In genomic region chr1:2257245-2257627, GRCh38 we compare ENCODE assay signal across 14 cellular contexts. TPM values are rescaled to one million over a fixed set of nuclear protein-coding genes. Genes with fewer than 3 reads are reported as not detected.
DNase-seq lines count a peak whose midpoint lies in the region; ATAC-seq, FAIRE-seq and TF ChIP-seq lines count a peak whose summit lies in the region.
"Had no signal": no experiment of that assay in that cellular context is flagged by ENCODE, and none has a peak within 500 bp of the region (broad histone marks: within the 10 kb centered on the region; RNA-seq: fewer than 3 reads in every experiment).

No MANE protein-coding gene starts in this region.

- peak overlapping the region; percentile 98 for H3K27ac ChIP-seq in CD4-positive, CD25-positive, alpha-beta regulatory T cell (ENCODE audit: insufficient read depth, low read length, poor library complexity, severe bottlenecking)
- peak overlapping the region; percentile 96 for H3K27ac ChIP-seq in RWPE2 (ENCODE audit: poor library complexity, severe bottlenecking)

- H3K9me3 Mint-ChIP-seq in CD4-positive, CD25-positive, alpha-beta regulatory T cell: peaks cover 0 to 3% (median 0%) of the 10 kb centered on the region in 7 donors

- DNase-seq in CD4-positive, CD25-positive, alpha-beta regulatory T cell: no peak
- DNase-seq in RWPE2 (ENCODE audit: low spot score): no peak
- DNase-seq in globus pallidus (ENCODE audit: low spot score): peak; percentile 95
- peak; percentile 76 to 98 (median 88) for DNase-seq in posterior cingulate gyrus
- no peak for DNase-seq in AG08396 (ENCODE audit: low spot score)
- DNase-seq in urothelium cell line (ENCODE audit: low spot score): no peak
- DNase-seq in activated CD4-positive, CD25-positive, alpha-beta regulatory T cell (lab: John Stamatoyannopoulos, UW): no peak
- DNase-seq: DMS79 treated with DMSO at 0.1 percent for 48 hours, NCI-H1092 treated with DMSO at 0.1 percent for 48 hours, RPMI8226 had no signal

- peaks cover 48% of the 10 kb centered on the region for H3K4me1 ChIP-seq in CD4-positive, CD25-positive, alpha-beta regulatory T cell (ENCODE audit: control insufficient read depth, insufficient read depth, low read length, poor library complexity, severe bottlenecking)
- peaks cover 8% of the 10 kb centered on the region for H3K4me1 ChIP-seq in RWPE2 (ENCODE audit: insufficient read depth, poor library complexity, severe bottlenecking)

- peaks cover 13% of the 10 kb centered on the region for H3K36me3 ChIP-seq in CD4-positive, CD25-positive, alpha-beta regulatory T cell (ENCODE audit: control insufficient read depth, insufficient read depth, low read length)
- H3K36me3 ChIP-seq in RWPE2 (ENCODE audit: low read depth): peaks cover 12% of the 10 kb centered on the region
- H3K36me3 ChIP-seq: neutrophil had no signal

- peaks cover 11% of the 10 kb centered on the region for H3K36me3 Mint-ChIP-seq in CD4-positive, CD25-positive, alpha-beta regulatory T cell

- TF ChIP-seq CTCF in RWPE2 (IDR thresholded peaks at IDR 0.05; ENCODE audit: poor library complexity, severe bottlenecking): no peak

- H3K4me3 ChIP-seq in CD4-positive, CD25-positive, alpha-beta regulatory T cell (ENCODE audit: low read depth, low read length): no peak overlapping the region
- H3K4me3 ChIP-seq in RWPE2 (ENCODE audit: severe bottlenecking): no peak overlapping the region

- no peak for FAIRE-seq in urothelium cell line (lab: Jason Lieb, UNC)
- FAIRE-seq: bronchial epithelial cell had no signal

- intact Hi-C loops in posterior cingulate gyrus (cut with DNase I): loop anchor here (2.0 kb wide), 1 partner anchor 28 kb away; the partner anchor contains the start of gene SKI

- H3K4me3 Mint-ChIP-seq in CD4-positive, CD25-positive, alpha-beta regulatory T cell: peak overlapping the region in 1 of 4 donors; percentile 13

- ATAC-seq in CD4-positive, CD25-positive, alpha-beta regulatory T cell (ENCODE audit: low read depth in 2 of 2): no peak
- ATAC-seq in RWPE2 (ENCODE audit: low read depth): no peak
- no peak for ATAC-seq in GM19452 (IDR thresholded peaks at IDR 0.05; ENCODE audit: unreplicated experiment)
- ATAC-seq: HCT116 had no signal

- no peaks in the 10 kb centered on the region for H3K27me3 Mint-ChIP-seq in CD4-positive, CD25-positive, alpha-beta regulatory T cell

- no peaks in the 10 kb centered on the region for H3K27me3 ChIP-seq in CD4-positive, CD25-positive, alpha-beta regulatory T cell (ENCODE audit: control insufficient read depth, insufficient read depth, low read length)
- H3K27me3 ChIP-seq in RWPE2 (ENCODE audit: insufficient read depth, poor library complexity, severe bottlenecking): no peaks in the 10 kb centered on the region
- H3K27me3 ChIP-seq: neutrophil had no signal

- peaks cover 12 to 69% (median 42%) of the 10 kb centered on the region in 4 donors for H3K4me1 Mint-ChIP-seq in CD4-positive, CD25-positive, alpha-beta regulatory T cell

- peak overlapping the region in 1 of 3 donors; percentile 34 for H3K27ac Mint-ChIP-seq in CD4-positive, CD25-positive, alpha-beta regulatory T cell

- H3K9me3 ChIP-seq in CD4-positive, CD25-positive, alpha-beta regulatory T cell (ENCODE audit: control insufficient read depth in 2 of 2, low read length in 2 of 2): peaks cover 17 to 31% of the 10 kb centered on the region in 2 experiments
- H3K9me3 ChIP-seq in RWPE2 (ENCODE audit: severe bottlenecking): peaks cover 6% of the 10 kb centered on the region

RNA-seq across cellular contexts. Expression of gene SKI, which starts 29.1 kb away (rescaled TPM):
- total RNA-seq in CD4-positive, CD25-positive, alpha-beta regulatory T cell: 218 TPM
- under 1 TPM; 0.25 to 0.57 (median 0.31) TPM for polyA plus RNA-seq in CD4-positive, CD25-positive, alpha-beta regulatory T cell

Comparison
In these comparisons a context has a peak if more than half of its experiments do, and no peak if none do; other contexts are left out.
1. DNase-seq: peak in globus pallidus (single experiment) and posterior cingulate gyrus (10 of 10); none in CD4-positive, CD25-positive, alpha-beta regulatory T cell (0 of 3), RWPE2 (single experiment), AG08396 (single experiment), urothelium cell line (single experiment) and activated CD4-positive, CD25-positive, alpha-beta regulatory T cell (0 of 4).